In genomic region chr20:62284448-62284847, GRCh38 we compare ENCODE assay signal across 2 cellular contexts.
TF ChIP-seq lines count a peak whose summit lies in the region.

No MANE protein-coding gene starts in this region.

TF ChIP-seq in K562, 482 proteins besides CTCF, POLR2A, EP300 and RAD21:
- TF ChIP-seq ZNF121 (CRISPR knock-in tag; conservative IDR thresholded peaks at IDR 0.05) = peak; percentile 66
- TF ChIP-seq EWSR1 (IDR thresholded peaks at IDR 0.05; ENCODE audit: borderline replicate concordance, low read depth, partially characterized antibody) = no peak

TF ChIP-seq in endothelial cell of umbilical vein, 7 proteins besides CTCF, POLR2A, EP300 and RAD21:
- no peak for TF ChIP-seq MYC (IDR thresholded peaks at IDR 0.05; ENCODE audit: low read depth, low read length)
- TF ChIP-seq GATA2 (IDR thresholded peaks at IDR 0.05; ENCODE audit: insufficient read depth, insufficient read length, low read depth, low read length) = no peak
- TF ChIP-seq EZH2 (IDR thresholded peaks at IDR 0.05; ENCODE audit: borderline replicate concordance, low read depth, low read length, severe bottlenecking) = no peak
- no peak for TF ChIP-seq JUN (IDR thresholded peaks at IDR 0.05; ENCODE audit: borderline replicate concordance, insufficient read depth, insufficient read length, low read depth)
- no peak for TF ChIP-seq FOS (IDR thresholded peaks at IDR 0.05; ENCODE audit: borderline replicate concordance, insufficient read depth, low read length)
- no peak for TF ChIP-seq MAX (IDR thresholded peaks at IDR 0.05; ENCODE audit: insufficient read depth, insufficient read length)
- TF ChIP-seq POLR2AphosphoS5 (IDR thresholded peaks at IDR 0.05; ENCODE audit: insufficient read depth, low read depth, low read length) = no peak
